29 cellular contexts compared by ENCODE assay signal in genomic region chr10:118508863-118509262, GRCh38.
"Had no signal": no experiment of that assay in that cellular context is flagged by ENCODE, and none has a peak within 500 bp of the region (broad histone marks: within the 10 kb centered on the region; RNA-seq: fewer than 3 reads in every experiment).

No MANE protein-coding gene starts in this region.

- H3K27ac ChIP-seq: colonic mucosa, epithelial cell of prostate, esophagus squamous epithelium, gastrocnemius medialis, heart right ventricle, left ventricle myocardium inferior, lower lobe of right lung had no signal

- H3K4me3 Mint-ChIP-seq: dendritic cell treated with granulocyte-macrophage colony-stimulating factor and Interleukin-4, amounts not matched to agents 40 ng/mL and 50 ng/mL, for 4 days; effector memory CD8-positive, alpha-beta T cell; endodermal cell; mesothelial cell of epicardium; naive B cell; naive thymus-derived CD8-positive, alpha-beta T cell had no signal

- H3K36me3 Mint-ChIP-seq: mesothelial cell of epicardium; naive B cell; naive thymus-derived CD8-positive, alpha-beta T cell had no signal

- H3K4me1 ChIP-seq: colonic mucosa, gastrocnemius medialis, heart right ventricle, left ventricle myocardium inferior, lower lobe of right lung had no signal

- H3K4me3 ChIP-seq: colonic mucosa, esophagus squamous epithelium, gastrocnemius medialis, heart right ventricle, left ventricle myocardium inferior, lower lobe of right lung, mucosa of descending colon had no signal

- H3K27me3 ChIP-seq: colonic mucosa, esophagus squamous epithelium, gastrocnemius medialis had no signal

- H3K36me3 ChIP-seq: colonic mucosa, esophagus squamous epithelium, gastrocnemius medialis, heart right ventricle, left ventricle myocardium inferior, lower lobe of right lung had no signal

- FAIRE-seq: endometrium, islet of Langerhans, keratinocyte had no signal

- H3K27ac Mint-ChIP-seq: dendritic cell treated with granulocyte-macrophage colony-stimulating factor and Interleukin-4, amounts not matched to agents 40 ng/mL and 50 ng/mL, for 4 days; effector memory CD8-positive, alpha-beta T cell; endodermal cell; mesothelial cell of epicardium; naive B cell; naive thymus-derived CD8-positive, alpha-beta T cell had no signal

- H3K9me3 ChIP-seq: colonic mucosa, esophagus squamous epithelium, gastrocnemius medialis, heart right ventricle, left ventricle myocardium inferior, lower lobe of right lung, mucosa of descending colon had no signal

- ATAC-seq: effector memory CD8-positive, alpha-beta T cell; esophagus mucosa; gastrocnemius medialis; heart right ventricle; left cardiac atrium; left lobe of liver; lower lobe of right lung; mucosa of descending colon; naive thymus-derived CD8-positive, alpha-beta T cell had no signal

- H3K9me3 Mint-ChIP-seq: effector memory CD8-positive, alpha-beta T cell; endodermal cell; mesothelial cell of epicardium; naive thymus-derived CD8-positive, alpha-beta T cell had no signal

- H3K4me1 Mint-ChIP-seq: mesothelial cell of epicardium had no signal

- DNase-seq: colonic mucosa; cortex of kidney; effector CD8-positive, alpha-beta T cell; effector memory CD8-positive, alpha-beta T cell; endodermal cell; erythroblast; esophagus squamous epithelium; foreskin fibroblast; foreskin melanocyte; gastrocnemius medialis; glutamatergic neuron; head of caudate nucleus; heart right ventricle; hippocampal formation; left cardiac atrium; left ventricle myocardium inferior; lower lobe of right lung; mesenchymal stem cell; mucosa of descending colon; naive B cell; naive thymus-derived CD8-positive, alpha-beta T cell had no signal
